26 cellular contexts compared by ENCODE assay signal in the genomic region with DNA sequence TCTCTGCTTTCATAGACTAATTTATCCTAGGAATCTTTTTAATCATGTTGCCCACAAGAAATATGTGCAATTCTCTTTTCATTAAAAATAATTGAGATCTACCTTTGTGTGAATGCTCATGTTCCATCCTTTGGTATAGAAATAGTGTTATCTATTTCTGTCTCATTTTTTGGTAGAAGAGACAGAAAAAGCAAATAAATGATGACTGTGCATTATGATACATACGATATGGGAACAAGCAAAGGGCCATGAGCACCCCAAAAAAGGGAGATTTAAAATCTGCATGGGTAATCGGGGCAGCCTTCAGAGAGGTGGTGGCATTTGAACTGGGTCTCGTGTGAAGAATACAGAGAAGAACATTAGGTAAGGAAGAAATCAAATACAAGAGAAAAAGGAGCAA.
A peak's percentile ranks its signal among the peaks of the same experiment; 100 is the strongest.
DNase-seq lines count a peak whose midpoint lies in the region; ATAC-seq, FAIRE-seq and TF ChIP-seq lines count a peak whose summit lies in the region.
"Had no signal": no experiment of that assay in that cellular context is flagged by ENCODE, and none has a peak within 500 bp of the region (broad histone marks: within the 10 kb centered on the region; RNA-seq: fewer than 3 reads in every experiment).

No MANE protein-coding gene starts in this region.

- no peak for FAIRE-seq in HepG2 (lab: Jason Lieb, UNC)
- FAIRE-seq in K562 (lab: Jason Lieb, UNC) = no peak
- FAIRE-seq: GM12878, GM12892, GM18507 had no signal

- in situ Hi-C loops in HepG2 (cut with HindIII; ENCODE audit: extremely low pct_ligation_motif_present, low pct_unique_long_range_greater_than_20kb) = no loop called here
- in situ Hi-C loops in K562 (cut with MboI) = no loop called here

- no peaks in the 10 kb centered on the region for H3F3A ChIP-seq in MM.1S (ENCODE audit: insufficient read depth, low read length)

- TF ChIP-seq POLR2A in HepG2 (IDR thresholded peaks at IDR 0.05; ENCODE audit: insufficient read depth in 1 of 2, low read depth in 2 of 2, low read length in 2 of 2) (no peak), right lobe of liver (IDR thresholded peaks at IDR 0.05) (no peak), K562 (conservative IDR thresholded peaks at IDR 0.05) (no peak)

- H3K27ac ChIP-seq in HepG2 (ENCODE audit: extremely low read length, insufficient read depth, low read length) = no peak overlapping the region
- no peak overlapping the region for H3K27ac ChIP-seq in right lobe of liver
- peak overlapping the region; percentile 70; the same call in 1 of the 2 replicates for H3K27ac ChIP-seq in MM.1S (ENCODE audit: low read length)
- no peak overlapping the region for H3K27ac ChIP-seq in K562 (ENCODE audit: extremely low read depth, low read depth, low read length)
- H3K27ac ChIP-seq: 22Rv1, BLaER1 had no signal

- CTCF ChIA-PET in HepG2 (lab: Yijun Ruan, JAX; ENCODE audit: low intra/inter-chr PET ratio, low total read pairs) (no interaction called here), K562 (lab: Yijun Ruan, JAX; ENCODE audit: low intra/inter-chr PET ratio) (no interaction called here)

- H3K27me3 ChIP-seq in HepG2 (ENCODE audit: control insufficient read depth in 1 of 2, insufficient read depth in 2 of 2, low read length in 2 of 2) (no peaks in the 10 kb centered on the region), right lobe of liver (no peaks in the 10 kb centered on the region), MM.1S (replicated peaks; ENCODE audit: insufficient read depth, low read length) (no peaks in the 10 kb centered on the region), K562 (ENCODE audit: control insufficient read depth in 2 of 2, insufficient read depth in 2 of 2, low read length in 2 of 2) (no peaks in the 10 kb centered on the region)
- H3K27me3 ChIP-seq: BE2C, BLaER1 had no signal

- H2AFZ ChIP-seq in HepG2 (ENCODE audit: low read length) (no peak overlapping the region), MM.1S (ENCODE audit: low read length) (no peak overlapping the region), K562 (ENCODE audit: low read depth, low read length) (no peak overlapping the region)

- no peak for DNase-seq in HepG2 (ENCODE audit: low spot score)
- DNase-seq in right lobe of liver = no peak
- no peak for DNase-seq in MM.1S
- no peak for DNase-seq in K562 (ENCODE audit: extremely low read depth in 1 of 4, low spot score in 3 of 4)
- no peak for DNase-seq in Kasumi-1 (lab: John Stamatoyannopoulos, UW)
- no peak for DNase-seq in activated naive CD4-positive, alpha-beta T cell (lab: John Stamatoyannopoulos, UW)
- DNase-seq: ACHN; BE2C; C1 segment of cervical spinal cord; CD4-positive, alpha-beta memory T cell; CD4-positive, CD25-positive, alpha-beta regulatory T cell; CD8-positive, alpha-beta memory T cell; COR-L47; DMS 273 treated with DMSO at 0.1 percent for 48 hours; DMS153; DMS53; DMS79; DND-41; EL; GDM1 had no signal

- TF ChIP-seq RAD21 in HepG2 (CRISPR knock-in tag; IDR thresholded peaks at IDR 0.05) (no peak), K562 (CRISPR knock-in tag; conservative IDR thresholded peaks at IDR 0.05 in 1 of 2, IDR thresholded peaks at IDR 0.05 in 1 of 2) (no peak)

- H3K9me1 ChIP-seq in K562 (ENCODE audit: control insufficient read depth, insufficient read depth, low read length) = no peaks in the 10 kb centered on the region

- H3K36me3 ChIP-seq in HepG2 (replicated peaks in 1 of 2; ENCODE audit: control insufficient read depth in 1 of 2, insufficient read depth in 2 of 2, low read length in 2 of 2) (no peaks in the 10 kb centered on the region), right lobe of liver (no peaks in the 10 kb centered on the region), MM.1S (replicated peaks; ENCODE audit: insufficient read depth, low read length) (no peaks in the 10 kb centered on the region), K562 (ENCODE audit: control insufficient read depth, insufficient read depth, low read length) (no peaks in the 10 kb centered on the region)
- H3K36me3 ChIP-seq: BE2C, BLaER1 had no signal

- ATAC-seq in HepG2 (no peak), right lobe of liver (no peak), K562 (no peak), GM18909 (IDR thresholded peaks at IDR 0.05; ENCODE audit: poor library complexity, unreplicated experiment) (no peak)
- ATAC-seq: GM12878 had no signal

- H4K20me1 ChIP-seq in HepG2 (ENCODE audit: insufficient read depth, low read length) (no peaks in the 10 kb centered on the region), MM.1S (ENCODE audit: insufficient read depth, low read length) (no peaks in the 10 kb centered on the region), K562 (replicated peaks; ENCODE audit: control insufficient read depth, insufficient read depth, low read length) (no peaks in the 10 kb centered on the region)
- H4K20me1 ChIP-seq: BLaER1 had no signal

- intact Hi-C loops in HepG2 (cut with micrococcal nuclease; ENCODE audit: unreplicated experiment) (no loop called here), right lobe of liver (cut with DNase I) (no loop called here), K562 (cut with micrococcal nuclease) (no loop called here)

- POLR2A ChIA-PET in HepG2 (lab: Yijun Ruan, JAX) (no interaction called here), K562 (lab: Yijun Ruan, JAX) (no interaction called here)

- H3K4me2 ChIP-seq in HepG2 (ENCODE audit: low read depth, low read length) (no peak overlapping the region), MM.1S (ENCODE audit: low read depth, low read length) (peak overlapping the region; percentile 45; the same call in 1 of the 2 replicates), K562 (ENCODE audit: insufficient read depth, low read length) (no peak overlapping the region)
- H3K4me2 ChIP-seq: BLaER1 had no signal

- TF ChIP-seq CTCF in HepG2 (CRISPR knock-in tag; IDR thresholded peaks at IDR 0.05) (no peak), right lobe of liver (IDR thresholded peaks at IDR 0.05) (no peak), MM.1S (IDR thresholded peaks at IDR 0.05; ENCODE audit: low read length) (no peak), K562 (IDR thresholded peaks at IDR 0.05 in 2 of 3, conservative IDR thresholded peaks at IDR 0.05 in 1 of 3; ENCODE audit: insufficient read depth in 2 of 3, low read depth in 1 of 3, low read length in 3 of 3) (no peak)

- BruUV-seq in HepG2 (replicated peaks; lab: Mats Ljungman, UMichigan) (no TSS peak), K562 (replicated peaks; lab: Mats Ljungman, UMichigan) (no TSS peak)

- TF ChIP-seq EP300 in HepG2 (IDR thresholded peaks at IDR 0.05; ENCODE audit: low read depth in 2 of 2, low read length in 2 of 2) = no peak
- no peak for TF ChIP-seq EP300 in HepG2 (CRISPR knock-in tag; IDR thresholded peaks at IDR 0.05; ENCODE audit: borderline replicate concordance)
- no peak for TF ChIP-seq EP300 in K562 (IDR thresholded peaks at IDR 0.05; ENCODE audit: low read length)

- H3K9ac ChIP-seq in HepG2 (ENCODE audit: insufficient read depth, low read depth, low read length) = no peak overlapping the region
- no peak overlapping the region; the same call in 1 of the 2 replicates for H3K9ac ChIP-seq in MM.1S (ENCODE audit: low read length)
- H3K9ac ChIP-seq in K562 (ENCODE audit: insufficient read depth in 1 of 2, low read depth in 2 of 2, low read length in 2 of 2) = no peak overlapping the region
- H3K9ac ChIP-seq: BLaER1 had no signal

- H3K9me2 ChIP-seq in MM.1S (replicated peaks; ENCODE audit: insufficient read depth, low read length) = no peaks in the 10 kb centered on the region

- 3% methylated on average over 3 of the region's 3 CpGs for WGBS in HepG2 (ENCODE audit: low lambda C conversion rate)
- WGBS in right lobe of liver (ENCODE audit: insufficient coverage, low coverage, low lambda C conversion rate, missing lambda C conversion rate) = 60% methylated on average over 3 of the region's 3 CpGs
- 0% methylated on average over 3 of the region's 3 CpGs for WGBS in K562 (ENCODE audit: insufficient coverage, low coverage, missing lambda C conversion rate)

- peaks cover 58% of the 10 kb centered on the region for H3K9me3 ChIP-seq in HepG2 (ENCODE audit: low read length)
- H3K9me3 ChIP-seq in right lobe of liver = no peaks in the 10 kb centered on the region
- H3K9me3 ChIP-seq in MM.1S (replicated peaks; ENCODE audit: insufficient read depth, low read length) = no peaks in the 10 kb centered on the region
- no peaks in the 10 kb centered on the region for H3K9me3 ChIP-seq in K562 (replicated peaks; ENCODE audit: control insufficient read depth, insufficient read depth, low read depth, low read length)
- H3K9me3 ChIP-seq: BE2C, BLaER1 had no signal

- H3K4me1 ChIP-seq in HepG2 (ENCODE audit: insufficient read depth, low read length) = no peaks in the 10 kb centered on the region
- no peaks in the 10 kb centered on the region for H3K4me1 ChIP-seq in right lobe of liver
- peaks cover 27% of the 10 kb centered on the region for H3K4me1 ChIP-seq in MM.1S (ENCODE audit: low read length)
- H3K4me1 ChIP-seq in K562 (replicated peaks in 1 of 2; ENCODE audit: control insufficient read depth in 2 of 2, insufficient read depth in 2 of 2, low read length in 2 of 2) = no peaks in the 10 kb centered on the region
- H3K4me1 ChIP-seq: BE2C had no signal

- H3K4me3 ChIP-seq in HepG2 (replicated peaks in 1 of 3; ENCODE audit: insufficient read depth in 1 of 3, low read depth in 2 of 3, low read length in 3 of 3) = no peak overlapping the region
- no peak overlapping the region for H3K4me3 ChIP-seq in right lobe of liver
- H3K4me3 ChIP-seq in MM.1S (ENCODE audit: low read length) = no peak overlapping the region
- H3K4me3 ChIP-seq in K562 = no peak overlapping the region
- H3K4me3 ChIP-seq: BLaER1, GM12878 had no signal

- H3K79me2 ChIP-seq in HepG2 (ENCODE audit: insufficient read depth, low read length) (no peaks in the 10 kb centered on the region), MM.1S (ENCODE audit: low read length) (no peaks in the 10 kb centered on the region), K562 (ENCODE audit: control insufficient read depth, insufficient read depth, low read length) (no peaks in the 10 kb centered on the region)

TF ChIP-seq in HepG2, 621 proteins besides CTCF, POLR2A, EP300 and RAD21:
- TF ChIP-seq ZFP36L2 (CRISPR knock-in tag; IDR thresholded peaks at IDR 0.05) = no peak
- peak; percentile 89 to 93 for TF ChIP-seq MAFK (conservative IDR thresholded peaks at IDR 0.05 in 1 of 2, IDR thresholded peaks at IDR 0.05 in 1 of 2; ENCODE audit: low read length in 2 of 2)
- peak; percentile 92 for TF ChIP-seq MAFF (IDR thresholded peaks at IDR 0.05; ENCODE audit: low read depth, low read length)
- TF ChIP-seq PCBP2 (optimal IDR thresholded peaks at IDR 0.05; ENCODE audit: low read depth, low read length, poor library complexity, severe bottlenecking) = no peak

TF ChIP-seq in K562, 482 proteins besides CTCF, POLR2A, EP300 and RAD21 (continues in another document):
- TF ChIP-seq, protein P1, sequence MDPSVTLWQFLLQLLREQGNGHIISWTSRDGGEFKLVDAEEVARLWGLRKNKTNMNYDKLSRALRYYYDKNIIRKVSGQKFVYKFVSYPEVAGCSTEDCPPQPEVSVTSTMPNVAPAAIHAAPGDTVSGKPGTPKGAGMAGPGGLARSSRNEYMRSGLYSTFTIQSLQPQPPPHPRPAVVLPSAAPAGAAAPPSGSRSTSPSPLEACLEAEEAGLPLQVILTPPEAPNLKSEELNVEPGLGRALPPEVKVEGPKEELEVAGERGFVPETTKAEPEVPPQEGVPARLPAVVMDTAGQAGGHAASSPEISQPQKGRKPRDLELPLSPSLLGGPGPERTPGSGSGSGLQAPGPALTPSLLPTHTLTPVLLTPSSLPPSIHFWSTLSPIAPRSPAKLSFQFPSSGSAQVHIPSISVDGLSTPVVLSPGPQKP (CRISPR knock-in tag; IDR thresholded peaks at IDR 0.05) = no peak
- TF ChIP-seq ZNF316 (IDR thresholded peaks at IDR 0.05) = peak; percentile 76

Comparison
In these comparisons a context has a peak if more than half of its experiments do, and no peak if none do; other contexts are left out.
1. Of the 241 proteins assayed by ChIP-seq in both HepG2 and K562: peak only in HepG2: none; only in K562: MAFG; in both: MAFF and MAFK; in neither: 238.